12 cellular contexts compared by ENCODE assay signal in the genomic region with DNA sequence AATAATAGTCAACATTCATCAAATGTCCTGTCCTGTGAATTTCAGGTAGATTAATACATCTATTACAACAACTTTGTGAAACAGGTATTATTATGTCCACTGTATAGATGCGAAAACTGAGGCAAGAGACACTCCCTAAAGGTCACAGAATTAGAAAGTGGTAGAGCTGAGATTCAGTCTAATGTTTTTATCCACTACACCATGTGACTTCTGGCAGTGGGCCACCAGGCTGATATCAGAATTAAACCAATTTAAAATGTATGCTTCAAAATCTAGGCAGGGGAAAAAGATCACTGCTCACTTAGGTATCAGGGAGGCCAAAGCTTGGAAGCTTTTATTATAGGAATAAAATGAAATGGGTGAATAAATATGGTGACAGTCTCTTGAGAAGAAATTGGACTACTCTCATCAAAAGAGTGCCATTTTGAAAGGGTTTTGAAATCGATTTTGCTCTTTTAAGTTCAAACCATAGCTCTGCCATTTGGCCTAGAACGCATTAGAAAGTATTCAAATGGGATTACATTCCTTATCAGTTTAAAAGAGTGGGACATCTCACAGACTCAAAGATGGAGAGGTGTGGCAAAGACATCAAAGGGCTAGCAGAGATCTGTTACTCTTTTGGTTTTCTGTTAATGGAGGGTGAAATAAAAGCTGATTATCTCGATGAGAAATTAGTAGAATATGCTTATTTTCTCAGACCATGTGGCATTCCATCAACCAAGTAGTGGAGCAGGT. TPM values are rescaled to one million over a fixed set of nuclear protein-coding genes. Genes with fewer than 3 reads are reported as not detected.
DNase-seq lines count a peak whose midpoint lies in the region; ATAC-seq, FAIRE-seq and TF ChIP-seq lines count a peak whose summit lies in the region.
"Had no signal": no experiment of that assay in that cellular context is flagged by ENCODE, and none has a peak within 500 bp of the region (broad histone marks: within the 10 kb centered on the region; RNA-seq: fewer than 3 reads in every experiment).

No MANE protein-coding gene starts in this region.

- DNase-seq in BJ (ENCODE audit: low read depth): no peak
- peak; percentile 20 for DNase-seq in PC-3
- peak; percentile 44 for DNase-seq in endothelial cell of umbilical vein (ENCODE audit: low read depth, low spot score)
- no peak for DNase-seq in nephron progenitor cell
- DNase-seq in stimulated activated CD4-positive, alpha-beta T cell treated with anti-CD3 and anti-CD28 coated beads, Interleukin-4, amount 100 ng/mL, for 1 hour: no peak
- no peak for DNase-seq in stimulated activated CD4-positive, alpha-beta T cell treated with anti-CD3 and anti-CD28 coated beads, Interleukin-12 subunit alpha, Interleukin-12 subunit beta, amount 100 ng/mL, for 4 hours
- DNase-seq: activated CD4-positive, alpha-beta T cell treated with anti-CD3 and anti-CD28 coated beads for 36 hours; CD4-positive, CD25-positive, alpha-beta regulatory T cell; effector memory CD8-positive, alpha-beta T cell; ovary had no signal

- H3K4me1 ChIP-seq in PC-3 (ENCODE audit: insufficient read depth, low read length): peaks cover 53% of the 10 kb centered on the region
- H3K4me1 ChIP-seq in endothelial cell of umbilical vein (ENCODE audit: control insufficient read depth, extremely low read depth, insufficient read depth, low read length): peaks cover 43% of the 10 kb centered on the region

- no peaks in the 10 kb centered on the region for H3K9me1 ChIP-seq in endothelial cell of umbilical vein (replicated peaks; ENCODE audit: control insufficient read depth, extremely low read depth, insufficient read depth, low read length)

- CTCF ChIA-PET in BJ (lab: Yijun Ruan, JAX) (interaction anchor here (0.6 to 1.8 kb wide), 9 partner anchors 10 to 933 kb away, joined by 3 to 9 read pairs (median 3); a partner anchor contains a TSS), PC-3 (lab: Charles Lee) (interaction anchor here (0.7 kb wide), 1 partner anchor 119 kb away, joined by 3 read pairs; no protein-coding TSS in a partner anchor), endothelial cell of umbilical vein (lab: Charles Lee) (interaction anchor here (0.6 to 7.2 kb wide), 17 partner anchors 10 to 230 kb away, joined by 3 to 48 read pairs (median 6); a partner anchor contains a TSS)

- peak; percentile 46 for FAIRE-seq in endothelial cell of umbilical vein (lab: Jason Lieb, UNC)

- POLR2A ChIA-PET in BJ (lab: Charles Lee) (no interaction called here), PC-3 (lab: Charles Lee; ENCODE audit: unreplicated experiment) (interaction anchor here (0.6 kb wide), 1 partner anchor 134 kb away, joined by 4 read pairs; no protein-coding TSS in a partner anchor), endothelial cell of umbilical vein (lab: Charles Lee) (interaction anchor here (0.7 to 5.3 kb wide), 9 partner anchors 15 to 186 kb away, joined by 3 to 30 read pairs (median 5); a partner anchor contains a TSS)

- intact Hi-C loops in PC-3 (cut with micrococcal nuclease) (loop anchor here (5.0 kb wide), 2 partner anchors 56 to 156 kb away; no protein-coding TSS in a partner anchor), endothelial cell of umbilical vein (cut with micrococcal nuclease) (loop anchor here (1.0 to 5.0 kb wide), 2 partner anchors 15 to 229 kb away; no protein-coding TSS in a partner anchor)

- H3K4me3 Mint-ChIP-seq in nephron progenitor cell: peak overlapping the region; percentile 84

- no peak overlapping the region for H3K27ac Mint-ChIP-seq in nephron progenitor cell
- H3K27ac Mint-ChIP-seq: activated CD4-positive, alpha-beta T cell treated with anti-CD3 and anti-CD28 coated beads for 36 hours; CD4-positive, CD25-positive, alpha-beta regulatory T cell; effector memory CD8-positive, alpha-beta T cell had no signal

- dilution Hi-C loops in endothelial cell of umbilical vein (cut with MboI; ENCODE audit: extremely low pct_ligation_motif_present, low sequenced_read_pairs): no loop called here

- H3K4me1 Mint-ChIP-seq in nephron progenitor cell: peaks cover 16% of the 10 kb centered on the region

- H3K9me3 Mint-ChIP-seq in nephron progenitor cell: no peaks in the 10 kb centered on the region
- H3K9me3 Mint-ChIP-seq: effector memory CD8-positive, alpha-beta T cell had no signal

- H3K4me3 ChIP-seq in BJ (ENCODE audit: low read depth, low read length) (peak overlapping the region; percentile 65), PC-3 (ENCODE audit: low read length) (peak overlapping the region; percentile 94), endothelial cell of umbilical vein (replicated peaks in 1 of 3; ENCODE audit: insufficient read depth in 1 of 3, low read depth in 1 of 3, low read length in 3 of 3) (peak overlapping the region; percentile 65 to 97 (median 91))

- H3K27me3 Mint-ChIP-seq in nephron progenitor cell (ENCODE audit: low read depth, poor library complexity): peaks cover 13% of the 10 kb centered on the region

- 0 out of 2 replicates have a peak, but pooled peaks cover 19% of the 10 kb centered on the region for H4K20me1 ChIP-seq in PC-3 (ENCODE audit: low read length)
- H4K20me1 ChIP-seq in endothelial cell of umbilical vein (replicated peaks; ENCODE audit: control insufficient read depth, extremely low read depth, insufficient read depth, low read length): no peaks in the 10 kb centered on the region

- no peaks in the 10 kb centered on the region for H3K36me3 ChIP-seq in BJ (ENCODE audit: control insufficient read depth, insufficient read depth, low read length)
- H3K36me3 ChIP-seq in PC-3 (ENCODE audit: low read depth, low read length): no peaks in the 10 kb centered on the region
- no peaks in the 10 kb centered on the region for H3K36me3 ChIP-seq in endothelial cell of umbilical vein (ENCODE audit: control insufficient read depth in 2 of 2, extremely low read depth in 1 of 2, insufficient read depth in 2 of 2, low read length in 2 of 2)
- H3K36me3 ChIP-seq: ovary had no signal

- TF ChIP-seq CTCF in BJ (IDR thresholded peaks at IDR 0.05; ENCODE audit: insufficient read depth, low read depth, low read length) (no peak), PC-3 (conservative IDR thresholded peaks at IDR 0.05; ENCODE audit: low read depth, low read length) (no peak), endothelial cell of umbilical vein (IDR thresholded peaks at IDR 0.05; ENCODE audit: extremely low read depth in 1 of 2, insufficient read depth in 1 of 2, low read depth in 1 of 2, low read length in 2 of 2) (no peak), nephron progenitor cell (IDR thresholded peaks at IDR 0.05) (no peak)

- no peaks in the 10 kb centered on the region for H3K36me3 Mint-ChIP-seq in nephron progenitor cell (ENCODE audit: low read depth)
- H3K36me3 Mint-ChIP-seq: CD4-positive, CD25-positive, alpha-beta regulatory T cell had no signal

- H3K79me2 ChIP-seq in PC-3 (ENCODE audit: low read length) (peaks cover 82% of the 10 kb centered on the region), endothelial cell of umbilical vein (ENCODE audit: control insufficient read depth, insufficient read depth, low read length) (peaks cover 77% of the 10 kb centered on the region)

- no TSS peak for BruUV-seq in PC-3 (replicated peaks; lab: Mats Ljungman, UMichigan)
- no TSS peak for BruUV-seq in endothelial cell of umbilical vein (replicated peaks; lab: Mats Ljungman, UMichigan)

- TF ChIP-seq POLR2A in endothelial cell of umbilical vein (IDR thresholded peaks at IDR 0.05; ENCODE audit: low read depth, low read length): no peak

- H3K9me2 ChIP-seq in PC-3 (replicated peaks; ENCODE audit: low read length): no peaks in the 10 kb centered on the region

- H3K27ac ChIP-seq in PC-3 (ENCODE audit: low read length): no peak overlapping the region
- H3K27ac ChIP-seq in endothelial cell of umbilical vein (ENCODE audit: insufficient read depth, low read depth, low read length): peak overlapping the region; percentile 90
- H3K27ac ChIP-seq: ovary had no signal

- H2AFZ ChIP-seq in PC-3 (ENCODE audit: low read length) (no peak overlapping the region), endothelial cell of umbilical vein (ENCODE audit: low read depth, low read length) (no peak overlapping the region)

- peak overlapping the region; percentile 83 for H3K4me2 ChIP-seq in PC-3 (ENCODE audit: low read length)
- peak overlapping the region; percentile 96 for H3K4me2 ChIP-seq in endothelial cell of umbilical vein (ENCODE audit: insufficient read depth, low read length)

- H3K9ac ChIP-seq in PC-3 (ENCODE audit: low read length) (peak overlapping the region; percentile 48; the same call in 1 of the 2 replicates), endothelial cell of umbilical vein (replicated peaks; ENCODE audit: extremely low read depth, insufficient read depth, low read length) (peak overlapping the region; percentile 97)

- ATAC-seq in PC-3: no peak
- ATAC-seq in GM18498 (IDR thresholded peaks at IDR 0.05; ENCODE audit: unreplicated experiment): no peak
- ATAC-seq in HG02759 (IDR thresholded peaks at IDR 0.05; ENCODE audit: unreplicated experiment): no peak
- ATAC-seq: activated CD4-positive, alpha-beta T cell treated with anti-CD3 and anti-CD28 coated beads for 36 hours; effector memory CD8-positive, alpha-beta T cell had no signal

- H3K9me3 ChIP-seq in PC-3 (ENCODE audit: low read length) (no peaks in the 10 kb centered on the region), endothelial cell of umbilical vein (replicated peaks; ENCODE audit: control insufficient read depth, insufficient read depth, low read length) (no peaks in the 10 kb centered on the region)
- H3K9me3 ChIP-seq: ovary had no signal

- no peaks in the 10 kb centered on the region for H3K27me3 ChIP-seq in BJ (ENCODE audit: control insufficient read depth, insufficient read depth, low read length)
- no peaks in the 10 kb centered on the region for H3K27me3 ChIP-seq in PC-3 (ENCODE audit: low read length)
- no peaks in the 10 kb centered on the region for H3K27me3 ChIP-seq in endothelial cell of umbilical vein (ENCODE audit: control insufficient read depth in 2 of 2, insufficient read depth in 2 of 2, low read length in 2 of 2)
- H3K27me3 ChIP-seq: ovary had no signal

- H3F3A ChIP-seq in PC-3 (ENCODE audit: low read length, unreplicated experiment): no peaks in the 10 kb centered on the region

TF ChIP-seq in endothelial cell of umbilical vein, 7 proteins besides CTCF, POLR2A, EP300 and RAD21 (continues in another document):
- TF ChIP-seq GATA2 (IDR thresholded peaks at IDR 0.05; ENCODE audit: insufficient read depth, insufficient read length, low read depth, low read length) (no peak), POLR2AphosphoS5 (IDR thresholded peaks at IDR 0.05; ENCODE audit: insufficient read depth, low read depth, low read length) (no peak)

RNA-seq across cellular contexts. Expression of a gene that starts 1.9 kb away (rescaled TPM):
- polyA plus RNA-seq in BJ (2011; rRNA removed): 244 and 286 TPM in 2 replicates
- 140 and 151 TPM in 2 replicates for polyA minus RNA-seq in BJ (2011; rRNA and poly(A)+ RNA removed)
- total RNA-seq in PC-3 (2014; rRNA removed): 65.9 and 68.2 TPM in 2 replicates
- 72.0 and 75.2 TPM in 2 replicates for total RNA-seq in endothelial cell of umbilical vein
- polyA plus RNA-seq in endothelial cell of umbilical vein: 37.4 and 44.0 TPM in 2 replicates
- polyA plus RNA-seq in endothelial cell of umbilical vein (2011; cell fraction: cytosol; rRNA removed): 52.2 and 54.0 TPM in 2 replicates
- 37.3 and 48.8 TPM in 2 replicates for polyA plus RNA-seq in endothelial cell of umbilical vein (2011; cell fraction: nucleus; rRNA removed)
- 29.6 and 43.7 TPM in 2 replicates for polyA plus RNA-seq in endothelial cell of umbilical vein (2012)
- polyA minus RNA-seq in endothelial cell of umbilical vein: 69.4 and 83.6 TPM in 2 replicates
- polyA minus RNA-seq in endothelial cell of umbilical vein (2011; cell fraction: cytosol; rRNA and poly(A)+ RNA removed): 10.1 TPM
- 43.9 and 57.7 TPM in 2 replicates for polyA minus RNA-seq in endothelial cell of umbilical vein (2011; cell fraction: nucleus; rRNA and poly(A)+ RNA removed)
- polyA plus RNA-seq: CD4-positive, CD25-positive, alpha-beta regulatory T cell had no signal

Comparison
In these comparisons a context has a peak if more than half of its experiments do, and no peak if none do; other contexts are left out.
1. DNase-seq: peak in PC-3 (single experiment) and endothelial cell of umbilical vein (single experiment); none in BJ (single experiment), nephron progenitor cell (single experiment), stimulated activated CD4-positive, alpha-beta T cell treated with anti-CD3 and anti-CD28 coated beads, Interleukin-4, amount 100 ng/mL, for 1 hour (single experiment) and stimulated activated CD4-positive, alpha-beta T cell treated with anti-CD3 and anti-CD28 coated beads, Interleukin-12 subunit alpha, Interleukin-12 subunit beta, amount 100 ng/mL, for 4 hours (single experiment).
2. Peak in every context shown above with its lines, with median percentiles within 50 percentile points of each other: H3K4me3 ChIP-seq.